In the genomic region with DNA sequence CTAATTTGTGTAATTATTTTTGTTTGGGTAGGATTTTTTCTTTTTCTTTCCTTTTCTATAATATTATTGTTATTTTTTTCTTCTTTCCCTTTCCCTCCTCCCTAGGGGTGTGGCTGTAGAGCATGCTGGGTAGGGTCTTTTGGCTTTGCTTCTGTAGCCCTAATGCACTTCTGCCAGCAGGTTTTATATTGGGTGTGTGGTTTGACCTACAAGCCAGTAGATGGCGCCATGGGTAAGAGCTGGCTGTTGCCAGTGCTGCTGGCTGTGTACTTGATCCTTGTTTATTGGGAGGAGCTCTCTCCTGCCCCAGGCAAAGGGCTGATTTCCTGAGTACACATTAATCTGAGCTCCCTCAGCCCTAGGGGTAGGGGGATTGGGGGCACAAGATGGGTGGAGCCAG, we compare ENCODE assay signal across 8 cellular contexts.
DNase-seq lines count a peak whose midpoint lies in the region; ATAC-seq and TF ChIP-seq lines count a peak whose summit lies in the region.
"Not testable (repeated sequence)": the region's sequence is repeated elsewhere in the genome, so short reads cannot be mapped to it uniquely, and the experiment has no call there.

No MANE protein-coding gene starts in this region.

- not testable (repeated sequence) for H3K79me2 ChIP-seq in Karpas-422 (ENCODE audit: low read length); OCI-LY1 (ENCODE audit: insufficient read depth, low read length)

- not testable (repeated sequence) for H3K4me2 ChIP-seq in Karpas-422 (ENCODE audit: low read depth, low read length, poor library complexity, severe bottlenecking); OCI-LY1 (ENCODE audit: low read length)

- in situ Hi-C loops in ACHN (cut with HindIII; ENCODE audit: low pct_ligation_motif_present, low pct_unique_long_range_greater_than_20kb, low sequenced_read_pairs) = not testable (repeated sequence)

- H3K36me3 ChIP-seq in Karpas-422 (ENCODE audit: insufficient read depth, low read length); OCI-LY1 (ENCODE audit: insufficient read depth, low read length): not testable (repeated sequence)

- H3K27me3 Mint-ChIP-seq in activated CD8-positive, alpha-beta T cell treated with anti-CD3 and anti-CD28 coated beads, Interleukin-2, amount 10 ng/mL, durations not matched to agents 7 days and 5 days (ENCODE audit: low read depth); endothelial cell (ENCODE audit: unreplicated experiment); progenitor cell of endocrine pancreas: not testable (repeated sequence)

- H3K9me3 ChIP-seq in Karpas-422 (ENCODE audit: low read length); OCI-LY1 (ENCODE audit: low read length): not testable (repeated sequence)

- peaks cover 10% of the 10 kb centered on the region for H3K4me1 Mint-ChIP-seq in activated CD8-positive, alpha-beta T cell treated with anti-CD3 and anti-CD28 coated beads, Interleukin-2, amount 10 ng/mL, durations not matched to agents 7 days and 5 days (ENCODE audit: low read depth)
- H3K4me1 Mint-ChIP-seq in endothelial cell (ENCODE audit: unreplicated experiment); progenitor cell of endocrine pancreas (ENCODE audit: low read depth): not testable (repeated sequence)

- H3K36me3 Mint-ChIP-seq in activated CD8-positive, alpha-beta T cell treated with anti-CD3 and anti-CD28 coated beads, Interleukin-2, amount 10 ng/mL, durations not matched to agents 7 days and 5 days (ENCODE audit: low read depth); endothelial cell (ENCODE audit: low read depth, unreplicated experiment); progenitor cell of endocrine pancreas (ENCODE audit: insufficient read depth): not testable (repeated sequence)

- H3K27ac ChIP-seq in Karpas-422 (ENCODE audit: low read length); OCI-LY1 (ENCODE audit: low read depth, low read length, poor library complexity, severe bottlenecking): not testable (repeated sequence)

- H2AFZ ChIP-seq in Karpas-422 (ENCODE audit: low read length); OCI-LY1 (ENCODE audit: low read length): not testable (repeated sequence)

- not testable (repeated sequence) for H4K20me1 ChIP-seq in Karpas-422 (ENCODE audit: insufficient read depth, low read depth, low read length); OCI-LY1 (ENCODE audit: insufficient read depth, low read length)

- TF ChIP-seq CTCF in OCI-LY1 (IDR thresholded peaks at IDR 0.05; ENCODE audit: low read length) (peak; percentile 39), endothelial cell (IDR thresholded peaks at IDR 0.05; ENCODE audit: unreplicated experiment) (peak; percentile 47), progenitor cell of endocrine pancreas (IDR thresholded peaks at IDR 0.05; ENCODE audit: unreplicated experiment) (peak; percentile 60)

- not testable (repeated sequence) for H3K4me3 Mint-ChIP-seq in activated CD8-positive, alpha-beta T cell treated with anti-CD3 and anti-CD28 coated beads, Interleukin-2, amount 10 ng/mL, durations not matched to agents 7 days and 5 days; endothelial cell (ENCODE audit: unreplicated experiment); progenitor cell of endocrine pancreas (ENCODE audit: low read depth)

- H3K9me3 Mint-ChIP-seq in activated CD8-positive, alpha-beta T cell treated with anti-CD3 and anti-CD28 coated beads, Interleukin-2, amount 10 ng/mL, durations not matched to agents 7 days and 5 days (ENCODE audit: insufficient read depth); endothelial cell (ENCODE audit: unreplicated experiment): not testable (repeated sequence)
- peaks cover 20% of the 10 kb centered on the region for H3K9me3 Mint-ChIP-seq in progenitor cell of endocrine pancreas (ENCODE audit: low read depth)

- H3K27ac Mint-ChIP-seq in activated CD8-positive, alpha-beta T cell treated with anti-CD3 and anti-CD28 coated beads, Interleukin-2, amount 10 ng/mL, durations not matched to agents 7 days and 5 days; endothelial cell (ENCODE audit: unreplicated experiment); progenitor cell of endocrine pancreas: not testable (repeated sequence)

- H3K4me3 ChIP-seq in Karpas-422 (ENCODE audit: low read length); OCI-LY1 (ENCODE audit: low read depth, low read length, poor library complexity, severe bottlenecking): not testable (repeated sequence)

- CTCF ChIA-PET in activated CD8-positive, alpha-beta T cell treated with anti-CD3 and anti-CD28 coated beads, Interleukin-2, amount 10 ng/mL, durations not matched to agents 7 days and 5 days (lab: Charles Lee) = interaction anchor here (0.7 to 3.7 kb wide), 17 partner anchors 17 to 149 kb away, joined by 3 to 21 read pairs (median 3); no protein-coding TSS in a partner anchor

- ATAC-seq in activated CD8-positive, alpha-beta T cell treated with anti-CD3 and anti-CD28 coated beads, Interleukin-2, amount 10 ng/mL, durations not matched to agents 7 days and 5 days = not testable (repeated sequence)

- not testable (repeated sequence) for H3F3A ChIP-seq in OCI-LY1 (ENCODE audit: insufficient read depth, low read length)

- not testable (repeated sequence) for H3K27me3 ChIP-seq in Karpas-422 (ENCODE audit: low read length); OCI-LY1 (ENCODE audit: insufficient read depth, low read length)

- not testable (repeated sequence) for H3K9me2 ChIP-seq in Karpas-422 (replicated peaks; ENCODE audit: insufficient read depth, low read length); OCI-LY1 (ENCODE audit: low read depth, low read length)

- H3K4me1 ChIP-seq in Karpas-422 (ENCODE audit: low read length); OCI-LY1 (ENCODE audit: insufficient read depth, low read length, severe bottlenecking): not testable (repeated sequence)

- not testable (repeated sequence) for H3K9ac ChIP-seq in Karpas-422 (ENCODE audit: low read length); OCI-LY1 (ENCODE audit: low read length)

- POLR2A ChIA-PET in activated CD8-positive, alpha-beta T cell treated with anti-CD3 and anti-CD28 coated beads, Interleukin-2, amount 10 ng/mL, durations not matched to agents 7 days and 5 days (lab: Charles Lee) = not testable (repeated sequence)

- DNase-seq in ACHN = peak; percentile 55
- DNase-seq in GDM1 (lab: John Stamatoyannopoulos, UW) = peak; percentile 19
- peak; percentile 50 for DNase-seq in Karpas-422
- peak; percentile 25 for DNase-seq in activated CD8-positive, alpha-beta T cell treated with anti-CD3 and anti-CD28 coated beads, Interleukin-2, amount 10 ng/mL, durations not matched to agents 7 days and 5 days
- peak; percentile 6 for DNase-seq in endothelial cell (ENCODE audit: low spot score)
- peak; percentile 67 for DNase-seq in islet precursor cell
- not testable (repeated sequence) for DNase-seq in progenitor cell of endocrine pancreas (ENCODE audit: low spot score, unreplicated experiment)
